ENCODE assay signal across 8 cellular contexts in the genomic region with DNA sequence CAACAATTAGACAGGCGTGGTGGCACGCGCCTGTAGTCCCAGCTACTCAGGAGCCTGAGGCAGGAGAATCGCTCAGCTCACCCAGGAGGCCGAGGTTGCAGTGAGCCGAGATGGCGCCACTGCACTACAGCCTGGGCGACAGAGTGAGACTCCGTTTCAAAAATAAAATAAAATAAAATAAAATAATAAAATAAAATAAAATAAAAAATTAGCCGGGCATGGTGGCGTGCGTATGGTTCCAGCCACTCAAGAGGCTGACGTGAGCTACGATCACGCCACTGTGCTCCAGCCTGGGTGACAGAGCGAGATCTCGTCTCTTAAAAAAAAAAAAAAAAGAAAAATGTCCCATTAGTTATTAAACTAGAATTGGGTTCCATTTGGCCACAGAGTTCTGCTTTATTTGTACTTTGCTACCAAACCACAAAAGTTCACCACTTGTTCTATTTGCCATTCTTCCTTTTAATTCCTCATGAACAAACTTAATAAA. TPM values are rescaled to one million over a fixed set of nuclear protein-coding genes. Genes with fewer than 3 reads are reported as not detected.
A peak's percentile ranks its signal among the peaks of the same experiment; 100 is the strongest.
DNase-seq lines count a peak whose midpoint lies in the region; ATAC-seq and TF ChIP-seq lines count a peak whose summit lies in the region.

No MANE protein-coding gene starts in this region.

- intact Hi-C loops in Right ventricle myocardium superior (cut with DNase I), result no loop called here
- intact Hi-C loops in ascending aorta (cut with DNase I), result loop anchor here (10.0 kb wide), 1 partner anchor 294 kb away; the partner anchor contains the start of gene ENGASE
- intact Hi-C loops in lower lobe of right lung (cut with DNase I), result no loop called here
- intact Hi-C loops in transverse colon (cut with DNase I; ENCODE audit: low total_unique reads), result no loop called here

- no peak for DNase-seq in cardiac muscle cell (ENCODE audit: low read depth in 1 of 2, low spot score in 1 of 2)
- DNase-seq in Right ventricle myocardium superior, result no peak
- no peak for DNase-seq in ascending aorta (ENCODE audit: low spot score in 2 of 2)
- DNase-seq in lower lobe of right lung, result no peak
- DNase-seq in transverse colon, result no peak

- no peaks in the 10 kb centered on the region for H3K27me3 ChIP-seq in cardiac muscle cell
- H3K27me3 ChIP-seq in ascending aorta, result no peaks in the 10 kb centered on the region
- no peaks in the 10 kb centered on the region for H3K27me3 ChIP-seq in lower lobe of right lung (ENCODE audit: low read depth)
- no peaks in the 10 kb centered on the region for H3K27me3 ChIP-seq in transverse colon

- TF ChIP-seq POLR2A in transverse colon (IDR thresholded peaks at IDR 0.05), result no peak

- H3K4me1 ChIP-seq in cardiac muscle cell (ENCODE audit: low read depth) (peaks cover 21% of the 10 kb centered on the region), ascending aorta (peaks cover 0 to 5% of the 10 kb centered on the region in 2 donors), lower lobe of right lung (peaks cover 67% of the 10 kb centered on the region), transverse colon (peaks cover 8 to 40% (median 26%) of the 10 kb centered on the region in 4 donors)

- TF ChIP-seq EP300 in transverse colon (IDR thresholded peaks at IDR 0.05; ENCODE audit: low read depth), result no peak

- no peaks in the 10 kb centered on the region for H3K36me3 ChIP-seq in cardiac muscle cell
- H3K36me3 ChIP-seq in ascending aorta, result no peaks in the 10 kb centered on the region
- H3K36me3 ChIP-seq in lower lobe of right lung, result no peaks in the 10 kb centered on the region
- H3K36me3 ChIP-seq in transverse colon, result no peaks in the 10 kb centered on the region

- in situ Hi-C loops in transverse colon (cut with MboI; ENCODE audit: low pct_ligation_motif_present in 1 of 4, low pct_unique_long_range_greater_than_20kb in 1 of 4, low sequenced_read_pairs in 3 of 4), result no loop called here

- no peak for ATAC-seq in Right ventricle myocardium superior (ENCODE audit: poor library complexity)
- peak in 1 of 2 donors; percentile 25 for ATAC-seq in lower lobe of right lung
- ATAC-seq in GM21619 (IDR thresholded peaks at IDR 0.05; ENCODE audit: unreplicated experiment), result no peak
- ATAC-seq in GM21515 (IDR thresholded peaks at IDR 0.05; ENCODE audit: unreplicated experiment), result no peak
- no peak for ATAC-seq in GM19351 (IDR thresholded peaks at IDR 0.05; ENCODE audit: unreplicated experiment)

- TF ChIP-seq CTCF in cardiac muscle cell (IDR thresholded peaks at IDR 0.05; ENCODE audit: low read depth, low read length) (no peak), ascending aorta (IDR thresholded peaks at IDR 0.05) (no peak), lower lobe of right lung (IDR thresholded peaks at IDR 0.05) (no peak), transverse colon (IDR thresholded peaks at IDR 0.05) (no peak)

- 52% methylated on average over 12 to 17 of the region's 17 CpGs for WGBS in transverse colon (ENCODE audit: low coverage in 1 of 2), 2 donors

- peak overlapping the region; percentile 99 for H3K4me3 ChIP-seq in cardiac muscle cell
- peak overlapping the region; percentile 90 to 92 for H3K4me3 ChIP-seq in ascending aorta
- peak overlapping the region; percentile 84 for H3K4me3 ChIP-seq in lower lobe of right lung
- H3K4me3 ChIP-seq in transverse colon, result peak overlapping the region; percentile 92 to 100 (median 94)

- H3K9me3 ChIP-seq in cardiac muscle cell (ENCODE audit: low read depth), result no peaks in the 10 kb centered on the region
- H3K9me3 ChIP-seq in ascending aorta, result no peaks in the 10 kb centered on the region
- no peaks in the 10 kb centered on the region for H3K9me3 ChIP-seq in lower lobe of right lung
- no peaks in the 10 kb centered on the region for H3K9me3 ChIP-seq in transverse colon

- no peak overlapping the region for H3K27ac ChIP-seq in cardiac muscle cell
- H3K27ac ChIP-seq in ascending aorta, result peak overlapping the region; percentile 87 to 91
- H3K27ac ChIP-seq in lower lobe of right lung, result peak overlapping the region; percentile 94
- peak overlapping the region; percentile 91 to 97 (median 93) for H3K27ac ChIP-seq in transverse colon

RNA-seq across cellular contexts. Expression of gene CYTH1, which starts 1.2 kb away (rescaled TPM):
- total RNA-seq in cardiac muscle cell (25.2 and 39.6 TPM in 2 replicates), Right ventricle myocardium superior (32.3 TPM), ascending aorta (46.5 TPM), lower lobe of right lung (110 TPM), transverse colon (100 to 1,000 TPM; 103 to 156 (median 142) TPM)
- 21.9 and 36.4 TPM in 2 replicates for polyA plus RNA-seq in cardiac muscle cell

RNA-seq across cellular contexts. Expression of gene USP36, which starts 59.7 kb away (rescaled TPM):
- total RNA-seq in cardiac muscle cell (18.9 and 27.8 TPM in 2 replicates), Right ventricle myocardium superior (17.8 TPM), ascending aorta (111 TPM), lower lobe of right lung (58.6 TPM), transverse colon (10 to 100 TPM; 28.5 to 96.5 (median 63.5) TPM)
- polyA plus RNA-seq in cardiac muscle cell, result 27.1 and 35.4 TPM in 2 replicates
